1 cellular context compared by ENCODE assay signal in genomic region chr14:91554535-91555332, GRCh38.
TF ChIP-seq lines count a peak whose summit lies in the region.

No MANE protein-coding gene starts in this region.

TF ChIP-seq in HepG2, 621 proteins besides CTCF, POLR2A, EP300 and RAD21 (continued from another document and continues in another):
- peak; percentile 44; the same call in 1 of the 2 replicates for TF ChIP-seq ZNF121 (CRISPR knock-in tag; IDR thresholded peaks at IDR 0.05)
- TF ChIP-seq ARID5B (CRISPR knock-in tag; IDR thresholded peaks at IDR 0.05): peak; percentile 44; the same call in 1 of the 2 replicates
- no peak for TF ChIP-seq MIXL1 (CRISPR knock-in tag; IDR thresholded peaks at IDR 0.05)
- TF ChIP-seq SNAPC5 (CRISPR knock-in tag; IDR thresholded peaks at IDR 0.05; ENCODE audit: borderline replicate concordance): 0 out of 2 replicates have a peak, but pooled peaks have one; percentile 29
- no peak for TF ChIP-seq NCOA1 (CRISPR knock-in tag; IDR thresholded peaks at IDR 0.05)
- no peak for TF ChIP-seq ZNF792 (CRISPR knock-in tag; IDR thresholded peaks at IDR 0.05)
- no peak for TF ChIP-seq NBN (conservative IDR thresholded peaks at IDR 0.05)
- peak; percentile 28; the same call in 1 of the 2 replicates for TF ChIP-seq PAX8 (CRISPR knock-in tag; IDR thresholded peaks at IDR 0.05; ENCODE audit: borderline replicate concordance)
- TF ChIP-seq ZNF7 (CRISPR knock-in tag; IDR thresholded peaks at IDR 0.05): no peak
- TF ChIP-seq EHMT2 (IDR thresholded peaks at IDR 0.05; ENCODE audit: borderline replicate concordance, low read depth, low read length): peak; percentile 55; the same call in 1 of the 2 replicates
- peak; percentile 54; the same call in 1 of the 2 replicates for TF ChIP-seq TOPORS (CRISPR knock-in tag; IDR thresholded peaks at IDR 0.05)
- TF ChIP-seq ATF4 (CRISPR knock-in tag; IDR thresholded peaks at IDR 0.05): no peak
- peak; percentile 68 for TF ChIP-seq ZMYM3 (CRISPR knock-in tag; IDR thresholded peaks at IDR 0.05)
- TF ChIP-seq SP5 (CRISPR knock-in tag; IDR thresholded peaks at IDR 0.05; ENCODE audit: borderline replicate concordance, low read depth): 0 out of 2 replicates have a peak, but pooled peaks have one; percentile 34
- TF ChIP-seq ZGPAT (CRISPR knock-in tag; IDR thresholded peaks at IDR 0.05): no peak
- TF ChIP-seq KLF11 (CRISPR knock-in tag; IDR thresholded peaks at IDR 0.05): no peak
- TF ChIP-seq AGO1 (IDR thresholded peaks at IDR 0.05; ENCODE audit: low read depth, low read length, poor library complexity, severe bottlenecking): no peak
- TF ChIP-seq RNF2 (conservative IDR thresholded peaks at IDR 0.05; ENCODE audit: low read depth): no peak
- TF ChIP-seq FOXO4 (CRISPR knock-in tag; conservative IDR thresholded peaks at IDR 0.05): no peak
- TF ChIP-seq PREB (CRISPR knock-in tag; IDR thresholded peaks at IDR 0.05): no peak
- 0 out of 2 replicates have a peak, but pooled peaks have one; percentile 34 for TF ChIP-seq PPARG (CRISPR knock-in tag; conservative IDR thresholded peaks at IDR 0.05)
- TF ChIP-seq ZNF138 (CRISPR knock-in tag; IDR thresholded peaks at IDR 0.05; ENCODE audit: low read depth): no peak
- no peak for TF ChIP-seq FOXO1 (CRISPR knock-in tag; IDR thresholded peaks at IDR 0.05)
- no peak for TF ChIP-seq DMAP1 (CRISPR knock-in tag; IDR thresholded peaks at IDR 0.05)
- TF ChIP-seq ZNF770 (CRISPR knock-in tag; IDR thresholded peaks at IDR 0.05): 0 out of 2 replicates have a peak, but pooled peaks have one; percentile 24
- 0 out of 2 replicates have a peak, but pooled peaks have one; percentile 22 for TF ChIP-seq KMT2A (CRISPR knock-in tag; IDR thresholded peaks at IDR 0.05)
- TF ChIP-seq ASH2L (IDR thresholded peaks at IDR 0.05; ENCODE audit: insufficient read length, low read depth, low read length): peak; percentile 37
- TF ChIP-seq XRCC5 (optimal IDR thresholded peaks at IDR 0.05; ENCODE audit: low read length): peak; percentile 63
- no peak for TF ChIP-seq EZH2 (conservative IDR thresholded peaks at IDR 0.05; ENCODE audit: low read depth, low read length)
- TF ChIP-seq FOXK2 (IDR thresholded peaks at IDR 0.05): no peak
- no peak for TF ChIP-seq ZNF619 (CRISPR knock-in tag; IDR thresholded peaks at IDR 0.05)
- no peak for TF ChIP-seq E2F2 (CRISPR knock-in tag; IDR thresholded peaks at IDR 0.05; ENCODE audit: borderline replicate concordance)
- no peak; the same call in 1 of the 2 replicates for TF ChIP-seq HIC2 (CRISPR knock-in tag; IDR thresholded peaks at IDR 0.05; ENCODE audit: low read depth)
- TF ChIP-seq ATF2 (CRISPR knock-in tag; IDR thresholded peaks at IDR 0.05): peak; percentile 48; the same call in 1 of the 2 replicates
- no peak for TF ChIP-seq PHB2 (IDR thresholded peaks at IDR 0.05; ENCODE audit: partially characterized antibody)
- TF ChIP-seq ZNF207 (IDR thresholded peaks at IDR 0.05; ENCODE audit: borderline replicate concordance): no peak
- TF ChIP-seq SNRNP70 (IDR thresholded peaks at IDR 0.05; ENCODE audit: low read depth, low read length): no peak
- no peak for TF ChIP-seq NR1H2 (CRISPR knock-in tag; IDR thresholded peaks at IDR 0.05; ENCODE audit: borderline replicate concordance, low read depth)
- peak; percentile 68 for TF ChIP-seq ARID3A (IDR thresholded peaks at IDR 0.05; ENCODE audit: low read depth, low read length)
- no peak for TF ChIP-seq ZNF777 (CRISPR knock-in tag; IDR thresholded peaks at IDR 0.05)
